18 cellular contexts compared by ENCODE assay signal in the genomic region with DNA sequence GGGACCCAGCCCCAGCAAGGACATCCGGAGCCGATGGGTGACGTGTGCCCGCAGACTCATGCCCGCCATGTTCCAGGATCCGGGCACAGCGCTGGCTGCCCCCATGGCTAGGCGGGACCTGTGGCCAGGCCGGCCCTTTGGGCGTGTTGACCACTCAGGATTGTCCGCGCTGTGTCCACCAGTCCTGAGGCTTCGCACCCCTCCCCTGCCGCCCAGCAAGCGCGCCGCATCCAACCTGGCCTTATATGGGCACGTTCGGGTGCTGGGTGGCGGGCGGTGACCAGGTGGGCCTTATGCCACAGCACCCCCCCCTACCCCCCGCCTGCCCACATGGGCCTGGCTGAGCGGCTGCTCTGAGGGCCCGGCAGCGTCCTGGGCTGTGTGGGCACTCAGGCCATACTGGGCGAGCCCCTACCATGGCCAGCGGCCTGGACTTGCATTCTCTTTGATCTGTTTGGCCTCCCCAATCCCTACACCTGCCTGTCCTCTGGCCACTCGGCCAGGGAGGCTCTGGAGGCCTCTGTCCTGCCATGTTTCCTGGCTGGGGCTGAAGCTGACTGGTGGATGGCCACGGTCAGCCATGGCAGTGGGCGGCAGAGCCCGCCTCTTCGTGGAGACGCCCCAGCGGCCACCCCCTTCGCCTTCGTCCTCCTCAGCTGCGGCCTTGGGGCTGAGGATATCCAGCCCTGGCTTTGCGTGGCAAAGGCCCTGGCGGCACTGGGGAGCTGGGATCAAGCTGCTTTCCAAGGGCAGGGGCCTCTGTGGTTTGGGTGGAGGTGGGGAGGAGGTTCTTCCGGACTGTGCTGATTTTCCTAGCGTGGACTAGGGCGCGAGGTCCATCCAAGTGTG. TPM values are rescaled to one million over a fixed set of nuclear protein-coding genes. Genes with fewer than 3 reads are reported as not detected.
DNase-seq lines count a peak whose midpoint lies in the region; FAIRE-seq and TF ChIP-seq lines count a peak whose summit lies in the region.
"Had no signal": no experiment of that assay in that cellular context is flagged by ENCODE, and none has a peak within 500 bp of the region (broad histone marks: within the 10 kb centered on the region; RNA-seq: fewer than 3 reads in every experiment).

No MANE protein-coding gene starts in this region.

- no peak overlapping the region for H3K27ac Mint-ChIP-seq in activated CD4-positive, alpha-beta T cell treated with anti-CD3 and anti-CD28 coated beads, Interleukin-2, amount 10 ng/mL, durations not matched to agents 24 days and 14 days
- H3K27ac Mint-ChIP-seq in neural progenitor cell: no peak overlapping the region
- H3K27ac Mint-ChIP-seq: activated CD8-positive, alpha-beta memory T cell treated with anti-CD3 and anti-CD28 coated beads, Interleukin-2, amount 10 ng/mL, durations not matched to agents 7 days and 5 days had no signal

- H3K9me3 Mint-ChIP-seq in activated CD4-positive, alpha-beta T cell treated with anti-CD3 and anti-CD28 coated beads, Interleukin-2, amount 10 ng/mL, durations not matched to agents 24 days and 14 days: no peaks in the 10 kb centered on the region
- H3K9me3 Mint-ChIP-seq in neural progenitor cell: no peaks in the 10 kb centered on the region

- peak overlapping the region; percentile 52 for H3K27ac ChIP-seq in caudate nucleus (ENCODE audit: low read depth, low read length)
- H3K27ac ChIP-seq in neural progenitor cell: no peak overlapping the region
- no peak overlapping the region for H3K27ac ChIP-seq in small intestine (ENCODE audit: low read depth in 1 of 2, low read length in 1 of 2)
- H3K27ac ChIP-seq: cardiac muscle cell, prostate gland had no signal

- 96 to 98% (median 96%) methylated on average over 40 to 43 of the region's 43 CpGs for WGBS in small intestine, 3 donors

- FAIRE-seq in small intestine (lab: Jason Lieb, UNC): no peak
- FAIRE-seq: A204.1, RCC 7860 had no signal

- H4K20me1 ChIP-seq in neural progenitor cell (ENCODE audit: low read depth): peaks cover 68% of the 10 kb centered on the region

- H3K36me3 Mint-ChIP-seq in activated CD4-positive, alpha-beta T cell treated with anti-CD3 and anti-CD28 coated beads, Interleukin-2, amount 10 ng/mL, durations not matched to agents 24 days and 14 days (ENCODE audit: low read depth): peaks cover 6% of the 10 kb centered on the region
- H3K36me3 Mint-ChIP-seq in neural progenitor cell: no peaks in the 10 kb centered on the region
- H3K36me3 Mint-ChIP-seq: activated CD8-positive, alpha-beta memory T cell treated with anti-CD3 and anti-CD28 coated beads, Interleukin-2, amount 10 ng/mL, durations not matched to agents 7 days and 5 days had no signal

- peaks cover 40% of the 10 kb centered on the region for H3K4me1 ChIP-seq in neural progenitor cell
- peaks cover 0 to 4% of the 10 kb centered on the region in 2 donors for H3K4me1 ChIP-seq in small intestine (ENCODE audit: control insufficient read depth in 2 of 2, insufficient read depth in 1 of 2, low read depth in 1 of 2, low read length in 1 of 2)

- DNase-seq in activated CD4-positive, alpha-beta T cell treated with anti-CD3 and anti-CD28 coated beads, Interleukin-2, amount 10 ng/mL, durations not matched to agents 24 days and 14 days: no peak
- no peak for DNase-seq in activated CD4-positive, alpha-beta T cell treated with anti-CD3 and anti-CD28 coated beads, Interleukin-2, amount 50 U/mL, for 1 hour
- no peak for DNase-seq in LNCaP clone FGC (ENCODE audit: low read depth)
- DNase-seq in caudate nucleus (lab: John Stamatoyannopoulos, UW): peak in 1 of 61 donors; percentile 17
- DNase-seq in neural progenitor cell (ENCODE audit: low spot score): no peak
- no peak for DNase-seq in effector CD8-positive, alpha-beta T cell (lab: John Stamatoyannopoulos, UW)
- DNase-seq in hypothalamus (lab: John Stamatoyannopoulos, UW): no peak
- no peak for DNase-seq in small intestine
- DNase-seq: activated CD8-positive, alpha-beta memory T cell treated with anti-CD3 and anti-CD28 coated beads, Interleukin-2, amount 10 ng/mL, durations not matched to agents 7 days and 5 days; activated naive CD4-positive, alpha-beta T cell treated with anti-CD3 and anti-CD28 coated beads, Interleukin-2, amount 50 U/mL, for 16 hours; left cardiac atrium; NCI-H1048; NCI-H82; stimulated activated naive CD4-positive, alpha-beta T cell had no signal

- no peak overlapping the region for H3K9ac ChIP-seq in neural progenitor cell

- peaks cover 46% of the 10 kb centered on the region for H3F3A ChIP-seq in neural progenitor cell (ENCODE audit: low read depth)

- no peak overlapping the region for H3K4me2 ChIP-seq in neural progenitor cell

- intact Hi-C loops in activated CD4-positive, alpha-beta T cell treated with anti-CD3 and anti-CD28 coated beads, Interleukin-2, amount 10 ng/mL, durations not matched to agents 24 days and 14 days (cut with micrococcal nuclease): loop anchor here (5.0 kb wide), 2 partner anchors 189 to 334 kb away; partner anchors contain the start of gene UVSSA

- H3K9me3 ChIP-seq in neural progenitor cell (ENCODE audit: low read depth) (no peaks in the 10 kb centered on the region), small intestine (ENCODE audit: control insufficient read depth, low read depth) (no peaks in the 10 kb centered on the region)
- H3K9me3 ChIP-seq: prostate gland had no signal

- H3K4me3 ChIP-seq in LNCaP clone FGC (ENCODE audit: low read depth, low read length) (peak overlapping the region; percentile 73), neural progenitor cell (no peak overlapping the region), small intestine (ENCODE audit: low read depth in 1 of 2, low read length in 2 of 2) (no peak overlapping the region)

- H3K27me3 ChIP-seq in neural progenitor cell: peaks cover 38% of the 10 kb centered on the region
- no peaks in the 10 kb centered on the region for H3K27me3 ChIP-seq in small intestine (ENCODE audit: control insufficient read depth in 2 of 2, insufficient read depth in 2 of 2, low read length in 2 of 2)

- H3K79me2 ChIP-seq in neural progenitor cell (ENCODE audit: low read depth): peaks cover 15% of the 10 kb centered on the region

- no peak overlapping the region for H2AFZ ChIP-seq in neural progenitor cell (replicated peaks)

- H3K4me3 Mint-ChIP-seq in activated CD4-positive, alpha-beta T cell treated with anti-CD3 and anti-CD28 coated beads, Interleukin-2, amount 10 ng/mL, durations not matched to agents 24 days and 14 days: peak overlapping the region; percentile 50
- peak overlapping the region; percentile 69 for H3K4me3 Mint-ChIP-seq in neural progenitor cell

- TF ChIP-seq CTCF in LNCaP clone FGC (IDR thresholded peaks at IDR 0.05; ENCODE audit: control insufficient read depth, extremely low read depth, insufficient read depth): no peak
- TF ChIP-seq CTCF in neural progenitor cell (IDR thresholded peaks at IDR 0.05): no peak

- H3K27me3 Mint-ChIP-seq in activated CD4-positive, alpha-beta T cell treated with anti-CD3 and anti-CD28 coated beads, Interleukin-2, amount 10 ng/mL, durations not matched to agents 24 days and 14 days: peaks cover 7% of the 10 kb centered on the region
- peaks cover 23% of the 10 kb centered on the region for H3K27me3 Mint-ChIP-seq in neural progenitor cell (ENCODE audit: insufficient read depth, low read depth)

- H3K36me3 ChIP-seq in neural progenitor cell (no peaks in the 10 kb centered on the region), small intestine (ENCODE audit: control insufficient read depth in 2 of 2, insufficient read depth in 2 of 2, low read length in 2 of 2) (no peaks in the 10 kb centered on the region)
- H3K36me3 ChIP-seq: cardiac muscle cell, prostate gland had no signal

- peaks cover 13% of the 10 kb centered on the region for H3K4me1 Mint-ChIP-seq in activated CD4-positive, alpha-beta T cell treated with anti-CD3 and anti-CD28 coated beads, Interleukin-2, amount 10 ng/mL, durations not matched to agents 24 days and 14 days
- peaks cover 22% of the 10 kb centered on the region for H3K4me1 Mint-ChIP-seq in neural progenitor cell

RNA-seq across cellular contexts. Expression of gene FGFRL1, which starts 2.0 kb away (rescaled TPM):
- 18.2 and 18.9 TPM in 2 replicates for total RNA-seq in activated CD4-positive, alpha-beta T cell treated with anti-CD3 and anti-CD28 coated beads, Interleukin-2, amount 10 ng/mL, durations not matched to agents 24 days and 14 days
- 9.6 and 27.4 TPM in 2 replicates for total RNA-seq in neural progenitor cell (ENCODE audit: low replicate concordance)
- polyA plus RNA-seq in small intestine: 10 to 100 TPM in 1 of 3 donors, 1 to 10 TPM in 2; 1.8 to 10.9 (median 4.1) TPM

RNA-seq across cellular contexts. Expression of gene SLC26A1, which starts 20.2 kb away (rescaled TPM):
- total RNA-seq in activated CD4-positive, alpha-beta T cell treated with anti-CD3 and anti-CD28 coated beads, Interleukin-2, amount 10 ng/mL, durations not matched to agents 24 days and 14 days: 0.26 TPM in 1 of 2 replicates, not detected in the other
- total RNA-seq in neural progenitor cell (ENCODE audit: low replicate concordance): 0.19 TPM in 1 of 2 replicates, not detected in the other
- 1 to 10 TPM in 2 of 3 donors, under 1 TPM in 1; 0.54 to 3.0 (median 2.5) TPM for polyA plus RNA-seq in small intestine
- total RNA-seq: activated CD8-positive, alpha-beta memory T cell treated with anti-CD3 and anti-CD28 coated beads, Interleukin-2, amount 10 ng/mL, durations not matched to agents 7 days and 5 days had no signal

RNA-seq across cellular contexts. Expression of gene IDUA, which starts 26.6 kb away (rescaled TPM):
- total RNA-seq in activated CD4-positive, alpha-beta T cell treated with anti-CD3 and anti-CD28 coated beads, Interleukin-2, amount 10 ng/mL, durations not matched to agents 24 days and 14 days: 30.4 and 31.2 TPM in 2 replicates
- 0.47 and 10.7 TPM in 2 replicates for total RNA-seq in neural progenitor cell (ENCODE audit: low replicate concordance)
- 10 to 100 TPM; 10.8 to 13.2 (median 13.0) TPM for polyA plus RNA-seq in small intestine

RNA-seq across cellular contexts. Expression of gene DGKQ, which starts 40.1 kb away (rescaled TPM):
- 15.2 and 16.6 TPM in 2 replicates for total RNA-seq in activated CD4-positive, alpha-beta T cell treated with anti-CD3 and anti-CD28 coated beads, Interleukin-2, amount 10 ng/mL, durations not matched to agents 24 days and 14 days
- total RNA-seq in neural progenitor cell (ENCODE audit: low replicate concordance): 5.1 and 16.0 TPM in 2 replicates
- polyA plus RNA-seq in small intestine: 10 to 100 TPM; 18.9 to 42.3 (median 31.6) TPM
